Comparison of ENCODE assay signal across 1 cellular context in genomic region chr2:218882866-218883366, GRCh38.
A peak's percentile ranks its signal among the peaks of the same experiment; 100 is the strongest.
TF ChIP-seq lines count a peak whose summit lies in the region.

No MANE protein-coding gene starts in this region.

TF ChIP-seq in GM23338, 12 proteins besides CTCF, POLR2A, EP300 and RAD21:
- TF ChIP-seq ZNF462 (CRISPR knock-in tag; IDR thresholded peaks at IDR 0.05) (no peak), STAT1 (IDR thresholded peaks at IDR 0.05; ENCODE audit: unreplicated experiment) (no peak), ZNF331 (CRISPR knock-in tag; IDR thresholded peaks at IDR 0.05; ENCODE audit: low read depth) (no peak), NANOG (IDR thresholded peaks at IDR 0.05; ENCODE audit: borderline replicate concordance) (no peak), JUNB (IDR thresholded peaks at IDR 0.05; ENCODE audit: unreplicated experiment) (no peak), EZH2phosphoT487 (IDR thresholded peaks at IDR 0.05; ENCODE audit: unreplicated experiment) (peak; percentile 92), ZNF114 (CRISPR knock-in tag; IDR thresholded peaks at IDR 0.05) (no peak), CREB1 (CRISPR knock-in tag; IDR thresholded peaks at IDR 0.05; ENCODE audit: low read depth) (no peak), EZH2 (IDR thresholded peaks at IDR 0.05; ENCODE audit: low read depth, unreplicated experiment) (peak; percentile 96), POLR2AphosphoS5 (IDR thresholded peaks at IDR 0.05; ENCODE audit: low read depth) (no peak)
- TF ChIP-seq, protein P1, sequence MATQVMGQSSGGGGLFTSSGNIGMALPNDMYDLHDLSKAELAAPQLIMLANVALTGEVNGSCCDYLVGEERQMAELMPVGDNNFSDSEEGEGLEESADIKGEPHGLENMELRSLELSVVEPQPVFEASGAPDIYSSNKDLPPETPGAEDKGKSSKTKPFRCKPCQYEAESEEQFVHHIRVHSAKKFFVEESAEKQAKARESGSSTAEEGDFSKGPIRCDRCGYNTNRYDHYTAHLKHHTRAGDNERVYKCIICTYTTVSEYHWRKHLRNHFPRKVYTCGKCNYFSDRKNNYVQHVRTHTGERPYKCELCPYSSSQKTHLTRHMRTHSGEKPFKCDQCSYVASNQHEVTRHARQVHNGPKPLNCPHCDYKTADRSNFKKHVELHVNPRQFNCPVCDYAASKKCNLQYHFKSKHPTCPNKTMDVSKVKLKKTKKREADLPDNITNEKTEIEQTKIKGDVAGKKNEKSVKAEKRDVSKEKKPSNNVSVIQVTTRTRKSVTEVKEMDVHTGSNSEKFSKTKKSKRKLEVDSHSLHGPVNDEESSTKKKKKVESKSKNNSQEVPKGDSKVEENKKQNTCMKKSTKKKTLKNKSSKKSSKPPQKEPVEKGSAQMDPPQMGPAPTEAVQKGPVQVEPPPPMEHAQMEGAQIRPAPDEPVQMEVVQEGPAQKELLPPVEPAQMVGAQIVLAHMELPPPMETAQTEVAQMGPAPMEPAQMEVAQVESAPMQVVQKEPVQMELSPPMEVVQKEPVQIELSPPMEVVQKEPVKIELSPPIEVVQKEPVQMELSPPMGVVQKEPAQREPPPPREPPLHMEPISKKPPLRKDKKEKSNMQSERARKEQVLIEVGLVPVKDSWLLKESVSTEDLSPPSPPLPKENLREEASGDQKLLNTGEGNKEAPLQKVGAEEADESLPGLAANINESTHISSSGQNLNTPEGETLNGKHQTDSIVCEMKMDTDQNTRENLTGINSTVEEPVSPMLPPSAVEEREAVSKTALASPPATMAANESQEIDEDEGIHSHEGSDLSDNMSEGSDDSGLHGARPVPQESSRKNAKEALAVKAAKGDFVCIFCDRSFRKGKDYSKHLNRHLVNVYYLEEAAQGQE (IDR thresholded peaks at IDR 0.05; ENCODE audit: unreplicated experiment) = no peak
- TF ChIP-seq, protein P2, sequence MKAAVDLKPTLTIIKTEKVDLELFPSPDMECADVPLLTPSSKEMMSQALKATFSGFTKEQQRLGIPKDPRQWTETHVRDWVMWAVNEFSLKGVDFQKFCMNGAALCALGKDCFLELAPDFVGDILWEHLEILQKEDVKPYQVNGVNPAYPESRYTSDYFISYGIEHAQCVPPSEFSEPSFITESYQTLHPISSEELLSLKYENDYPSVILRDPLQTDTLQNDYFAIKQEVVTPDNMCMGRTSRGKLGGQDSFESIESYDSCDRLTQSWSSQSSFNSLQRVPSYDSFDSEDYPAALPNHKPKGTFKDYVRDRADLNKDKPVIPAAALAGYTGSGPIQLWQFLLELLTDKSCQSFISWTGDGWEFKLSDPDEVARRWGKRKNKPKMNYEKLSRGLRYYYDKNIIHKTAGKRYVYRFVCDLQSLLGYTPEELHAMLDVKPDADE (IDR thresholded peaks at IDR 0.05) = no peak
